In the genomic region with DNA sequence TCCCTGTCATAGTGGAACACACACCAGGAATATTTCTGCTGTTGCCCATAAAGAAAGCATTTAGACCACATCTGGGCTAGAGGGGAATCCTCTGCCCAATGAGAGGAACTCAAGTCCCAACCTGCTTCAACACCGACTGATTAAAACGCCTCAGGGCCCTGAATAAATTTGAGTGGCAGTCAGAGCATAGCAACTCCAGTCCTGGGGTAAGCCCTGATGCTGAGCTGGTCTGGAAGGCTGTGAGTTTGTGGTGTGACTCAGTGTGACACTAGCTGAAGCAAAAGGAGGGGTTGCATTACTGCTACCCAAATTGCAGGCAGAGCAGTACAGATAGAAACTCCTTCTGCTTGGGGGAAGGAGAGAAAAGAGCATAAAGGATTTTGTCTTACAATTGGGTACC, we compare ENCODE assay signal across 29 cellular contexts.
"Had no signal": no experiment of that assay in that cellular context is flagged by ENCODE, and none has a peak within 500 bp of the region (broad histone marks: within the 10 kb centered on the region; RNA-seq: fewer than 3 reads in every experiment).

No MANE protein-coding gene starts in this region.

- DNase-seq: activated CD4-positive, alpha-beta memory T cell treated with anti-CD3 and anti-CD28 coated beads, Interleukin-2, amount 10 ng/mL, durations not matched to agents 7 days and 5 days; activated CD4-positive, alpha-beta T cell treated with anti-CD3 and anti-CD28 coated beads, Interleukin-2, amount 10 ng/mL, durations not matched to agents 7 days and 5 days; activated CD4-positive, CD25-positive, alpha-beta regulatory T cell; activated gamma-delta T cell; activated naive CD4-positive, alpha-beta T cell treated with anti-CD3 and anti-CD28 coated beads for 36 hours; activated T-cell treated with anti-CD3 and anti-CD28 coated beads for 4 hours; activated T-cell treated with anti-CD3 and anti-CD28 coated beads, Interleukin-2, amount 50 U/mL, for 48 hours; brain microvascular endothelial cell; caudate nucleus; KG1; MG63; MV-4-11; NCI-H1092 treated with DMSO at 0.1 percent for 48 hours; NCI-H1417 treated with DMSO at 0.1 percent for 48 hours; NCI-H1694; NCI-H2029; NCI-H2107; NCI-H345; NCI-H510A; NCI-H526 treated with DMSO at 0.1 percent for 48 hours; NCI-H82; Peyer's patch; SIG-M5; T-helper 17 cell; T-helper 9 cell had no signal

- H3K27me3 ChIP-seq: brain microvascular endothelial cell, MG63, Peyer's patch had no signal

- ATAC-seq: activated T-helper 17 cell treated with anti-CD3 and anti-CD28 coated beads, Interleukin-2, amount 50 U/mL, for 72 hours; T-helper 17 cell had no signal

- H3K4me1 ChIP-seq: Peyer's patch had no signal

- H3K27ac ChIP-seq: brain microvascular endothelial cell, Peyer's patch, VCaP had no signal

- H3K4me1 Mint-ChIP-seq: activated CD4-positive, alpha-beta memory T cell treated with anti-CD3 and anti-CD28 coated beads, Interleukin-2, amount 10 ng/mL, durations not matched to agents 7 days and 5 days; activated CD4-positive, alpha-beta T cell treated with anti-CD3 and anti-CD28 coated beads, Interleukin-2, amount 10 ng/mL, durations not matched to agents 7 days and 5 days; activated T-helper 17 cell treated with anti-CD3 and anti-CD28 coated beads, Interleukin-2, amount 50 U/mL, for 72 hours; T-helper 17 cell had no signal

- H3K27me3 Mint-ChIP-seq: activated CD4-positive, alpha-beta memory T cell treated with anti-CD3 and anti-CD28 coated beads, Interleukin-2, amount 10 ng/mL, durations not matched to agents 7 days and 5 days; activated CD4-positive, alpha-beta T cell treated with anti-CD3 and anti-CD28 coated beads, Interleukin-2, amount 10 ng/mL, durations not matched to agents 7 days and 5 days; activated naive CD8-positive, alpha-beta T cell; activated T-helper 17 cell treated with anti-CD3 and anti-CD28 coated beads, Interleukin-2, amount 50 U/mL, for 72 hours; T-helper 17 cell had no signal

- H3K4me3 Mint-ChIP-seq: activated CD4-positive, alpha-beta memory T cell treated with anti-CD3 and anti-CD28 coated beads, Interleukin-2, amount 10 ng/mL, durations not matched to agents 7 days and 5 days; activated CD4-positive, alpha-beta T cell treated with anti-CD3 and anti-CD28 coated beads, Interleukin-2, amount 10 ng/mL, durations not matched to agents 7 days and 5 days; activated naive CD4-positive, alpha-beta T cell treated with anti-CD3 and anti-CD28 coated beads for 36 hours; activated naive CD8-positive, alpha-beta T cell; activated T-helper 17 cell treated with anti-CD3 and anti-CD28 coated beads, Interleukin-2, amount 50 U/mL, for 72 hours; T-helper 17 cell had no signal

- H3K27ac Mint-ChIP-seq: activated CD4-positive, alpha-beta memory T cell treated with anti-CD3 and anti-CD28 coated beads, Interleukin-2, amount 10 ng/mL, durations not matched to agents 7 days and 5 days; activated CD4-positive, alpha-beta T cell treated with anti-CD3 and anti-CD28 coated beads, Interleukin-2, amount 10 ng/mL, durations not matched to agents 7 days and 5 days; activated naive CD4-positive, alpha-beta T cell treated with anti-CD3 and anti-CD28 coated beads for 36 hours; activated naive CD8-positive, alpha-beta T cell; activated T-helper 17 cell treated with anti-CD3 and anti-CD28 coated beads, Interleukin-2, amount 50 U/mL, for 72 hours; T-helper 17 cell had no signal

- H3K9me3 ChIP-seq: MG63 had no signal

- H3K4me3 ChIP-seq: MG63, Peyer's patch had no signal

- H3K36me3 Mint-ChIP-seq: activated naive CD8-positive, alpha-beta T cell had no signal

- H3K9me3 Mint-ChIP-seq: activated naive CD4-positive, alpha-beta T cell treated with anti-CD3 and anti-CD28 coated beads for 36 hours had no signal

- FAIRE-seq: TTC549 had no signal

- H3K36me3 ChIP-seq: brain microvascular endothelial cell, MG63, Peyer's patch had no signal
